17 cellular contexts compared by ENCODE assay signal in genomic region chr6:48626421-48626820, GRCh38.
DNase-seq lines count a peak whose midpoint lies in the region; ATAC-seq, FAIRE-seq and TF ChIP-seq lines count a peak whose summit lies in the region.
"Had no signal": no experiment of that assay in that cellular context is flagged by ENCODE, and none has a peak within 500 bp of the region (broad histone marks: within the 10 kb centered on the region; RNA-seq: fewer than 3 reads in every experiment).

No MANE protein-coding gene starts in this region.

- no peak overlapping the region for H3K9ac ChIP-seq in keratinocyte (ENCODE audit: control insufficient read depth, extremely low read depth, insufficient read depth, low read length)
- H3K9ac ChIP-seq: BLaER1 had no signal

- peaks cover 9% of the 10 kb centered on the region for H3K4me1 ChIP-seq in keratinocyte (ENCODE audit: control insufficient read depth, extremely low read depth, insufficient read depth, low read length)
- no peaks in the 10 kb centered on the region for H3K4me1 ChIP-seq in gastrocnemius medialis
- peaks cover 8% of the 10 kb centered on the region for H3K4me1 ChIP-seq in GM23338 (ENCODE audit: insufficient read depth)
- H3K4me1 ChIP-seq: BLaER1, HAP-1 had no signal

- H3F3A ChIP-seq in GM23338 (replicated peaks; ENCODE audit: low read depth), result no peaks in the 10 kb centered on the region

- no peak overlapping the region for H3K27ac ChIP-seq in keratinocyte (ENCODE audit: control insufficient read depth, insufficient read depth, low read length)
- no peak overlapping the region for H3K27ac ChIP-seq in gastrocnemius medialis
- H3K27ac ChIP-seq in GM23338 (ENCODE audit: low read depth), result no peak overlapping the region
- H3K27ac ChIP-seq: BLaER1, HL-60 had no signal

- H3K36me3 Mint-ChIP-seq in GM23338 (ENCODE audit: low read depth), result no peaks in the 10 kb centered on the region
- H3K36me3 Mint-ChIP-seq: CD14-positive monocyte; CD4-positive, alpha-beta memory T cell had no signal

- H3K4me2 ChIP-seq in keratinocyte (ENCODE audit: control insufficient read depth, extremely low read depth, insufficient read depth, low read depth, low read length) (peak overlapping the region; percentile 14), GM23338 (no peak overlapping the region)
- H3K4me2 ChIP-seq: BLaER1 had no signal

- no peaks in the 10 kb centered on the region for H3K9me2 ChIP-seq in GM23338 (ENCODE audit: insufficient read depth)

- no peak overlapping the region for H3K4me3 Mint-ChIP-seq in GM23338
- H3K4me3 Mint-ChIP-seq: CD14-positive monocyte; CD4-positive, alpha-beta memory T cell; HFFc6 had no signal

- no peaks in the 10 kb centered on the region for H3K27me3 ChIP-seq in bronchial epithelial cell (ENCODE audit: control insufficient read depth, insufficient read depth, low read length)
- H3K27me3 ChIP-seq in keratinocyte (ENCODE audit: control insufficient read depth, extremely low read depth, insufficient read depth, low read length), result no peaks in the 10 kb centered on the region
- no peaks in the 10 kb centered on the region for H3K27me3 ChIP-seq in gastrocnemius medialis
- no peaks in the 10 kb centered on the region for H3K27me3 ChIP-seq in GM23338 (ENCODE audit: insufficient read depth)
- H3K27me3 ChIP-seq: BLaER1 had no signal

- intact Hi-C loops in gastrocnemius medialis (cut with DNase I; ENCODE audit: low total_unique reads), result no loop called here

- in situ Hi-C loops in gastrocnemius medialis (cut with MboI; ENCODE audit: low sequenced_read_pairs in 4 of 4), result no loop called here

- H3K36me3 ChIP-seq in bronchial epithelial cell (ENCODE audit: control insufficient read depth, insufficient read depth, low read length), result no peaks in the 10 kb centered on the region
- H3K36me3 ChIP-seq in keratinocyte (ENCODE audit: control insufficient read depth in 2 of 2, extremely low read depth in 1 of 2, insufficient read depth in 2 of 2, low read length in 2 of 2), result no peaks in the 10 kb centered on the region
- H3K36me3 ChIP-seq in gastrocnemius medialis, result no peaks in the 10 kb centered on the region
- H3K36me3 ChIP-seq in GM23338 (ENCODE audit: insufficient read depth), result no peaks in the 10 kb centered on the region
- H3K36me3 ChIP-seq: BLaER1, HAP-1 had no signal

- FAIRE-seq in bronchial epithelial cell (lab: Jason Lieb, UNC) (no peak), keratinocyte (lab: Jason Lieb, UNC) (no peak)
- FAIRE-seq: GM12878 had no signal

- H3K9me1 ChIP-seq in keratinocyte (ENCODE audit: control insufficient read depth, extremely low read depth, insufficient read depth, low read length), result no peaks in the 10 kb centered on the region

- no peak for TF ChIP-seq POLR2A in gastrocnemius medialis (IDR thresholded peaks at IDR 0.05)

- H3K9me3 ChIP-seq in keratinocyte (ENCODE audit: control insufficient read depth, low read depth, low read length) (no peaks in the 10 kb centered on the region), gastrocnemius medialis (no peaks in the 10 kb centered on the region)
- H3K9me3 ChIP-seq: BLaER1, HAP-1 had no signal

- TF ChIP-seq CTCF in bronchial epithelial cell (IDR thresholded peaks at IDR 0.05; ENCODE audit: insufficient read depth, low read length, severe bottlenecking), result no peak
- TF ChIP-seq CTCF in keratinocyte (optimal IDR thresholded peaks at IDR 0.05 in 1 of 3, IDR thresholded peaks at IDR 0.05 in 1 of 3, conservative IDR thresholded peaks at IDR 0.05 in 1 of 3; ENCODE audit: extremely low read depth in 1 of 3, insufficient read depth in 2 of 3, low read length in 3 of 3), result no peak
- no peak for TF ChIP-seq CTCF in gastrocnemius medialis (IDR thresholded peaks at IDR 0.05 in 4 of 5, conservative IDR thresholded peaks at IDR 0.05 in 1 of 5)
- TF ChIP-seq CTCF in GM23338 (conservative IDR thresholded peaks at IDR 0.05; ENCODE audit: low read depth in 2 of 2), result no peak

- dilution Hi-C loops in keratinocyte (cut with MboI; ENCODE audit: extremely low pct_ligation_motif_present, low sequenced_read_pairs), result no loop called here

- H3K4me3 ChIP-seq in bronchial epithelial cell (ENCODE audit: low read depth, low read length) (no peak overlapping the region), keratinocyte (ENCODE audit: control insufficient read depth in 2 of 3, extremely low read depth in 1 of 3, insufficient read depth in 2 of 3, low read depth in 1 of 3, low read length in 3 of 3) (no peak overlapping the region), gastrocnemius medialis (no peak overlapping the region), GM23338 (no peak overlapping the region)
- H3K4me3 ChIP-seq: BLaER1, GM12878, HAP-1 had no signal

- H3K4me1 Mint-ChIP-seq in GM23338, result peaks cover 10% of the 10 kb centered on the region
- H3K4me1 Mint-ChIP-seq: CD14-positive monocyte; CD4-positive, alpha-beta memory T cell had no signal

- H2AFZ ChIP-seq in keratinocyte (ENCODE audit: control insufficient read depth, low read length) (no peak overlapping the region), GM23338 (no peak overlapping the region)

- H4K20me1 ChIP-seq in keratinocyte (ENCODE audit: control insufficient read depth, extremely low read depth, insufficient read depth, low read length) (no peaks in the 10 kb centered on the region), GM23338 (replicated peaks; ENCODE audit: insufficient read depth) (no peaks in the 10 kb centered on the region)
- H4K20me1 ChIP-seq: BLaER1 had no signal

- H3K27ac Mint-ChIP-seq in GM23338, result no peak overlapping the region
- H3K27ac Mint-ChIP-seq: CD14-positive monocyte; CD4-positive, alpha-beta memory T cell; HFFc6 had no signal

- no peak for ATAC-seq in gastrocnemius medialis
- no peak for ATAC-seq in GM23338
- ATAC-seq: GM12878 had no signal

- H3K9me3 Mint-ChIP-seq in GM23338, result no peaks in the 10 kb centered on the region
- H3K9me3 Mint-ChIP-seq: HFFc6 had no signal

- no peaks in the 10 kb centered on the region for H3K27me3 Mint-ChIP-seq in GM23338 (ENCODE audit: insufficient read depth, low read depth, poor library complexity)
- H3K27me3 Mint-ChIP-seq: CD4-positive, alpha-beta memory T cell had no signal

- H3K79me2 ChIP-seq in keratinocyte (ENCODE audit: control insufficient read depth, insufficient read depth, low read length), result no peaks in the 10 kb centered on the region
- H3K79me2 ChIP-seq in GM23338 (replicated peaks; ENCODE audit: insufficient read depth), result no peaks in the 10 kb centered on the region

- peak; percentile 24 for DNase-seq in EH (ENCODE audit: low read depth)
- peak; percentile 20 for DNase-seq in M059J (ENCODE audit: low read depth)
- peak; percentile 56 for DNase-seq in bronchial epithelial cell (ENCODE audit: low read depth)
- no peak for DNase-seq in keratinocyte (ENCODE audit: low read depth, low spot score)
- DNase-seq in NCI-H524 (lab: John Stamatoyannopoulos, UW), result no peak
- DNase-seq in gastrocnemius medialis, result no peak
- no peak for DNase-seq in GM23338 (ENCODE audit: low spot score)
- DNase-seq: 8988T; CD4-positive, alpha-beta memory T cell; DMS153; DMS79; HFFc6 had no signal

TF ChIP-seq in GM23338, 12 proteins besides CTCF, POLR2A, EP300 and RAD21 (continues in another document):
- no peak for TF ChIP-seq EZH2phosphoT487 (IDR thresholded peaks at IDR 0.05; ENCODE audit: unreplicated experiment)
- TF ChIP-seq CREB1 (CRISPR knock-in tag; IDR thresholded peaks at IDR 0.05; ENCODE audit: low read depth), result no peak

Comparison
In these comparisons a context has a peak if more than half of its experiments do, and no peak if none do; other contexts are left out.
1. DNase-seq: peak in EH (single experiment), M059J (single experiment) and bronchial epithelial cell (single experiment); none in keratinocyte (single experiment), NCI-H524 (0 of 2), gastrocnemius medialis (0 of 2) and GM23338 (single experiment).